38 cellular contexts compared by ENCODE assay signal in the genomic region with DNA sequence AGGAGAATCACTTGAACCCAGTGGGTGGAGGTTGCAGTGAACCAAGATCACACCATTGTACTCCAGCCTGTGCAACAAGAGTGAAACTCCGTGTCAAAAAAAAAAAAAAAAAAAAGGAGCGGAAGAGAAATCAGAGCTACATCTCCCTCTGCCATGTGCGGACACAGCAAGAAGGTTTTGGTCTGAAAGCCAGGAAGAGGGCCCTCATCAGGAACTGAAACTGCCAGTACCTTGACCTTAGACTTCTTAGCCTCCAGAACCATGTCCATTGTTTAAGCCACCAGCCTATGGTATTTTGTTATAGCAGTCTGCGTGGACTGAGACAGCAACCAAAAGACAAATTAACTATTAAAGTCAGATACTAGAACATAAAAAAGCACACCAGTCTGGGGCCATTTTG. TPM values are rescaled to one million over a fixed set of nuclear protein-coding genes. Genes with fewer than 3 reads are reported as not detected.
"Had no signal": no experiment of that assay in that cellular context is flagged by ENCODE, and none has a peak within 500 bp of the region (broad histone marks: within the 10 kb centered on the region; RNA-seq: fewer than 3 reads in every experiment).

No MANE protein-coding gene starts in this region.

- H3K27me3 ChIP-seq: MG63 had no signal

- H3K27ac ChIP-seq: KMS-11 had no signal

- DNase-seq: Karpas-422, Kasumi-1, KBM-7, KG1, MG63, MM.1S, NCI-H1048, NCI-H1092, NCI-H1092 treated with DMSO at 0.1 percent for 48 hours, NCI-H1105, NCI-H1105 treated with DMSO at 0.1 percent for 48 hours, NCI-H1417, NCI-H1417 treated with DMSO at 0.1 percent for 48 hours, NCI-H1436, NCI-H1436 treated with DMSO at 0.1 percent for 48 hours, NCI-H146, NCI-H1694, NCI-H1694 treated with DMSO at 0.1 percent for 48 hours, NCI-H187, NCI-H187 treated with DMSO at 0.1 percent for 48 hours, NCI-H1930, NCI-H2029, NCI-H2029 treated with DMSO at 0.1 percent for 48 hours, NCI-H2081, NCI-H2081 treated with DMSO at 0.1 percent for 48 hours, NCI-H2107, NCI-H2171, NCI-H2171 treated with DMSO at 0.1 percent for 48 hours, NCI-H226, NCI-H345, NCI-H446, NCI-H446 treated with DMSO at 0.1 percent for 48 hours, NCI-H510A had no signal

- H3K4me3 ChIP-seq: MG63 had no signal

- H3K36me3 ChIP-seq: MG63 had no signal

RNA-seq across cellular contexts. Expression of a gene that starts 52.8 kb away (rescaled TPM):
- total RNA-seq: LHCN-M2, M059J, MCF 10A, NCI-H460 had no signal
